In the genomic region with DNA sequence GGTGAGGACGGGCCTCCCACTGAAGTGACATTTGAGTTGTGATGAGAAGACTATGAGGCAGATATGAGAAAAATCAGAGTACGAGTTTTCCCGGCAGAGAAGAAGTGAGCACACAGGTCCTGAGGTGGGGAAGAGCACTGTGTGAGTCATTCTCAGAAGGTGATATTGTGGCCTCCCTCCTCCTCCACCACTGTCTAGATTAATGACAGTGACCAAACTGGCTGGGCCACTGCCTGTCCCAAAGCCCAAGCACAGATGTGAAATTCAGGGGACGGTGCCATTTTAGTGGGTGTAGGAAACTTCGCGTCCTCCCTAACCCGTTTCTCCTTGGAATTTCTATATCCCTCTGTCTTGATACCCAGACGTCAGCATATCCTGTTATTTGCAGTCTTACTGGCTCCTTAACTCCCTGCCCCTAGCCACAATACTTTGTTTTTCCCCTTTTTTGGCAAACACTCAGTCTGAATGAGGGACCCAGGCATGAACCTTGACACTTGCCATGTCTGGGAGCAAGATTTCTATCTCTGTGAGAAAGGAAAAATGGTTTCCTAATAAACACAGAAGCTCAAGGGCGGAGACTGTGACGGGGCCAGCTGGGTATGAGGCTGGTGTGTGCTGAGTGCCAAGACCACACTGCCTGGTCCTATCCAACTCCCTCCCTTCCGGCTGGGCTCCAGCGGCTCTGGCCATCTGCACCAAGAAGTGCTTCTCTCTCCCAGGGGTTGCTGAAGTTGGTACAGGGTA, we compare ENCODE assay signal across 11 cellular contexts. TPM values are rescaled to one million over a fixed set of nuclear protein-coding genes. Genes with fewer than 3 reads are reported as not detected.
DNase-seq lines count a peak whose midpoint lies in the region; ATAC-seq, FAIRE-seq and TF ChIP-seq lines count a peak whose summit lies in the region.
"Had no signal": no experiment of that assay in that cellular context is flagged by ENCODE, and none has a peak within 500 bp of the region (broad histone marks: within the 10 kb centered on the region; RNA-seq: fewer than 3 reads in every experiment).

No MANE protein-coding gene starts in this region.

- TF ChIP-seq EP300 in HepG2 (IDR thresholded peaks at IDR 0.05; ENCODE audit: low read depth in 2 of 2, low read length in 2 of 2) (no peak), HepG2 (CRISPR knock-in tag; IDR thresholded peaks at IDR 0.05; ENCODE audit: borderline replicate concordance) (no peak)

- peaks cover 0 to 2% (median 0%) of the 10 kb centered on the region in 4 donors for H3K27me3 ChIP-seq in liver (ENCODE audit: control insufficient read depth in 4 of 4, insufficient read depth in 4 of 4, low read length in 3 of 4)
- H3K27me3 ChIP-seq in HepG2 (ENCODE audit: control insufficient read depth in 1 of 2, insufficient read depth in 2 of 2, low read length in 2 of 2): no peaks in the 10 kb centered on the region
- no peaks in the 10 kb centered on the region for H3K27me3 ChIP-seq in foreskin keratinocyte
- H3K27me3 ChIP-seq in aorta (ENCODE audit: control insufficient read depth in 1 of 2, insufficient read depth in 2 of 2, low read length in 1 of 2): no peaks in the 10 kb centered on the region

- TF ChIP-seq CTCF in liver (IDR thresholded peaks at IDR 0.05; ENCODE audit: low read depth, low read length, missing input control) (no peak), HepG2 (CRISPR knock-in tag; IDR thresholded peaks at IDR 0.05) (no peak), foreskin keratinocyte (conservative IDR thresholded peaks at IDR 0.05) (no peak)

- no peak for DNase-seq in HepG2 (ENCODE audit: low spot score)
- peak in 1 of 2 donors; percentile 25 for DNase-seq in foreskin keratinocyte
- peak in 49 of 56 donors; percentile 15 to 85 (median 60) for DNase-seq in nucleus accumbens (lab: John Stamatoyannopoulos, UW)
- DNase-seq in aorta: peak; percentile 92
- no peak for DNase-seq in GM19238 (ENCODE audit: insufficient read length, low spot score)
- DNase-seq: activated CD4-positive, CD25-positive, alpha-beta regulatory T cell treated with anti-CD3 and anti-CD28 coated beads, Interleukin-2, amount 50 U/mL, for 72 hours; stimulated activated CD4-positive, alpha-beta T cell treated with anti-CD3 and anti-CD28 coated beads, Interleukin-4, amount 100 ng/mL, for 4 hours had no signal

- intact Hi-C loops in HepG2 (cut with micrococcal nuclease; ENCODE audit: unreplicated experiment): no loop called here
- intact Hi-C loops in aorta (cut with DNase I): loop anchor here in 1 of 2 donors (10.0 kb wide), 1 partner anchor 45 kb away; no protein-coding TSS in a partner anchor

- BruUV-seq in HepG2 (replicated peaks; lab: Mats Ljungman, UMichigan): no TSS peak

- H3K4me3 ChIP-seq in liver (ENCODE audit: low read depth in 1 of 3, low read length in 3 of 3): no peak overlapping the region
- H3K4me3 ChIP-seq in HepG2 (replicated peaks in 1 of 3; ENCODE audit: insufficient read depth in 1 of 3, low read depth in 2 of 3, low read length in 3 of 3): no peak overlapping the region
- H3K4me3 ChIP-seq in aorta (ENCODE audit: low read length in 2 of 2): no peak overlapping the region

- H2AFZ ChIP-seq in HepG2 (ENCODE audit: low read length): no peak overlapping the region

- FAIRE-seq in HepG2 (lab: Jason Lieb, UNC): no peak
- FAIRE-seq: islet of Langerhans had no signal

- H3K36me3 ChIP-seq in liver (ENCODE audit: control insufficient read depth in 4 of 4, insufficient read depth in 3 of 4, low read depth in 1 of 4, low read length in 3 of 4): no peaks in the 10 kb centered on the region
- H3K36me3 ChIP-seq in HepG2 (replicated peaks in 1 of 2; ENCODE audit: control insufficient read depth in 1 of 2, insufficient read depth in 2 of 2, low read length in 2 of 2): no peaks in the 10 kb centered on the region
- no peaks in the 10 kb centered on the region for H3K36me3 ChIP-seq in aorta (ENCODE audit: control insufficient read depth in 1 of 2, insufficient read depth in 2 of 2, low read length in 1 of 2)

- H3K9me3 ChIP-seq in liver (ENCODE audit: control insufficient read depth in 4 of 4, low read length in 3 of 4) (no peaks in the 10 kb centered on the region), HepG2 (ENCODE audit: low read length) (no peaks in the 10 kb centered on the region), aorta (ENCODE audit: control insufficient read depth, low read length) (no peaks in the 10 kb centered on the region)

- whole genome bisulfite sequencing in liver: 78% methylated on average over 12 of the region's 12 CpGs
- WGBS in HepG2 (ENCODE audit: low lambda C conversion rate): 73% methylated on average over 11 of the region's 12 CpGs
- WGBS in aorta, 2 donors: 24% methylated on average over 12 of the region's 12 CpGs

- no peaks in the 10 kb centered on the region for H4K20me1 ChIP-seq in HepG2 (ENCODE audit: insufficient read depth, low read length)

- no peaks in the 10 kb centered on the region for H3K4me1 ChIP-seq in liver (ENCODE audit: control insufficient read depth in 4 of 4, insufficient read depth in 4 of 4, low read length in 3 of 4)
- no peaks in the 10 kb centered on the region for H3K4me1 ChIP-seq in HepG2 (ENCODE audit: insufficient read depth, low read length)
- H3K4me1 ChIP-seq in foreskin keratinocyte: peaks cover 13% of the 10 kb centered on the region
- peaks cover 3 to 9% of the 10 kb centered on the region in 2 donors for H3K4me1 ChIP-seq in aorta (ENCODE audit: control insufficient read depth in 1 of 2, insufficient read depth in 2 of 2, low read length in 2 of 2)

- no peaks in the 10 kb centered on the region for H3K79me2 ChIP-seq in HepG2 (ENCODE audit: insufficient read depth, low read length)

- H3K27ac ChIP-seq in liver (ENCODE audit: low read depth in 1 of 2, low read length in 2 of 2) (peak overlapping the region; percentile 23 to 54), HepG2 (ENCODE audit: extremely low read length, insufficient read depth, low read length) (no peak overlapping the region), foreskin keratinocyte (no peak overlapping the region), aorta (ENCODE audit: low read depth in 1 of 2, low read length in 2 of 2) (peak overlapping the region; percentile 3 to 76)

- no peak overlapping the region for H3K9ac ChIP-seq in liver (ENCODE audit: low read depth in 1 of 2, low read length in 2 of 2)
- no peak overlapping the region for H3K9ac ChIP-seq in HepG2 (ENCODE audit: insufficient read depth, low read depth, low read length)

- H3K4me2 ChIP-seq in HepG2 (ENCODE audit: low read depth, low read length): no peak overlapping the region

- CTCF ChIA-PET in HepG2 (lab: Yijun Ruan, JAX; ENCODE audit: low intra/inter-chr PET ratio, low total read pairs): no interaction called here

- no peak for ATAC-seq in HepG2
- peak; percentile 66 for ATAC-seq in foreskin keratinocyte
- peak; percentile 85 for ATAC-seq in aorta (ENCODE audit: low FRiP score)
- ATAC-seq in GM21528 (IDR thresholded peaks at IDR 0.05; ENCODE audit: low FRiP score, unreplicated experiment): no peak
- ATAC-seq in HG03139 (IDR thresholded peaks at IDR 0.05; ENCODE audit: unreplicated experiment): no peak

- TF ChIP-seq RAD21 in liver (IDR thresholded peaks at IDR 0.05) (no peak), HepG2 (CRISPR knock-in tag; IDR thresholded peaks at IDR 0.05) (no peak)

- POLR2A ChIA-PET in HepG2 (lab: Yijun Ruan, JAX): no interaction called here

- no peak for TF ChIP-seq POLR2A in HepG2 (IDR thresholded peaks at IDR 0.05; ENCODE audit: insufficient read depth in 1 of 2, low read depth in 2 of 2, low read length in 2 of 2)

- in situ Hi-C loops in HepG2 (cut with HindIII; ENCODE audit: extremely low pct_ligation_motif_present, low pct_unique_long_range_greater_than_20kb): no loop called here

TF ChIP-seq in liver, 16 proteins besides CTCF, POLR2A, EP300 and RAD21:
- TF ChIP-seq NR2F2 (IDR thresholded peaks at IDR 0.05) (peak; percentile 89), SP1 (IDR thresholded peaks at IDR 0.05) (peak; percentile 15), HNF4G (IDR thresholded peaks at IDR 0.05) (no peak), TAF1 (conservative IDR thresholded peaks at IDR 0.05) (no peak)

TF ChIP-seq in HepG2, 621 proteins besides CTCF, POLR2A, EP300 and RAD21 (continues in another document):
- TF ChIP-seq, protein P1, sequence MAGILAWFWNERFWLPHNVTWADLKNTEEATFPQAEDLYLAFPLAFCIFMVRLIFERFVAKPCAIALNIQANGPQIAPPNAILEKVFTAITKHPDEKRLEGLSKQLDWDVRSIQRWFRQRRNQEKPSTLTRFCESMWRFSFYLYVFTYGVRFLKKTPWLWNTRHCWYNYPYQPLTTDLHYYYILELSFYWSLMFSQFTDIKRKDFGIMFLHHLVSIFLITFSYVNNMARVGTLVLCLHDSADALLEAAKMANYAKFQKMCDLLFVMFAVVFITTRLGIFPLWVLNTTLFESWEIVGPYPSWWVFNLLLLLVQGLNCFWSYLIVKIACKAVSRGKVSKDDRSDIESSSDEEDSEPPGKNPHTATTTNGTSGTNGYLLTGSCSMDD (CRISPR knock-in tag; IDR thresholded peaks at IDR 0.05): no peak

RNA-seq across cellular contexts. Expression of a gene that starts 15.2 kb away (rescaled TPM):
- total RNA-seq in liver: 1 to 10 TPM; 5.4 to 8.0 TPM
- polyA plus RNA-seq in liver: under 1 TPM; 0.89 to 0.97 TPM
- total RNA-seq in HepG2 (2016; rRNA removed; fragmentation: Illumina TruSeq; extraction: Trizol): 0.04 and 0.07 TPM in 2 replicates
- total RNA-seq in HepG2 (2016; cell fraction: cytosol; rRNA removed; fragmentation: Illumina TruSeq; extraction: Trizol; ENCODE audit: low read depth): not detected in 2 replicates
- 0.02 and 0.04 TPM in 2 replicates for total RNA-seq in HepG2 (2016; cell fraction: insoluble cytoplasmic fraction; rRNA removed; fragmentation: Illumina TruSeq; extraction: Trizol)
- 0.06 TPM in 1 of 2 replicates, not detected in the other for total RNA-seq in HepG2 (2016; cell fraction: membrane; rRNA removed; fragmentation: Illumina TruSeq; extraction: Trizol)
- 0.22 and 0.87 TPM in 2 replicates for total RNA-seq in HepG2 (2016; cell fraction: nucleus; rRNA removed; fragmentation: Illumina TruSeq; extraction: Trizol)
- polyA plus RNA-seq in HepG2 (2011; rRNA removed): 0.01 TPM in 2 replicates
- 0.01 and 0.03 TPM in 2 replicates for polyA plus RNA-seq in HepG2 (2011; cell fraction: cytosol; rRNA removed)
- polyA plus RNA-seq in HepG2 (2011; cell fraction: nucleus; rRNA removed): 0.02 and 0.16 TPM in 2 replicates
- polyA plus RNA-seq in HepG2 (2012): 0.07 TPM in 1 of 2 replicates, not detected in the other
- polyA plus RNA-seq in HepG2 (2016; cell fraction: cytosol; fragmentation: Illumina TruSeq; extraction: Trizol; ENCODE audit: low read depth): not detected in 2 replicates
- not detected in 2 replicates for polyA plus RNA-seq in HepG2 (2016; cell fraction: insoluble cytoplasmic fraction; fragmentation: Illumina TruSeq; extraction: Trizol; ENCODE audit: low read depth)
- not detected in 2 replicates for polyA plus RNA-seq in HepG2 (2016; cell fraction: membrane; fragmentation: Illumina TruSeq; extraction: Trizol; ENCODE audit: low read depth)
- 0.12 TPM in 1 of 2 replicates, not detected in the other for polyA plus RNA-seq in HepG2 (2016; cell fraction: nucleus; fragmentation: Illumina TruSeq; extraction: Trizol; ENCODE audit: insufficient read depth, low read depth)
- polyA minus RNA-seq in HepG2 (2011; rRNA and poly(A)+ RNA removed; ENCODE audit: low replicate concordance): 0.09 and 0.20 TPM in 2 replicates
- polyA minus RNA-seq in HepG2 (2011; cell fraction: cytosol; rRNA and poly(A)+ RNA removed): not detected in 2 replicates
- under 0.01 TPM in 1 of 2 replicates, not detected in the other for polyA minus RNA-seq in HepG2 (2011; cell fraction: nucleus; rRNA and poly(A)+ RNA removed)
- 6.3 and 8.4 TPM in 2 replicates for total RNA-seq in foreskin keratinocyte
- 1.2 TPM in 2 replicates for polyA plus RNA-seq in foreskin keratinocyte
- total RNA-seq in aorta: 10 to 100 TPM; 22.0 to 42.1 TPM
- polyA plus RNA-seq in aorta: 1 to 10 TPM; 2.1 to 5.9 TPM

Comparison
In these comparisons a context has a peak if more than half of its experiments do, and no peak if none do; other contexts are left out.
1. H3K27ac ChIP-seq: peak in liver (2 of 2) and aorta (2 of 2); none in HepG2 (single experiment) and foreskin keratinocyte (single experiment).
2. ATAC-seq: peak in foreskin keratinocyte (single experiment) and aorta (single experiment); none in HepG2 (single experiment), GM21528 (single experiment) and HG03139 (single experiment).
3. DNase-seq: peak in nucleus accumbens (49 of 56) and aorta (2 of 2); none in HepG2 (single experiment) and GM19238 (single experiment).